18 cellular contexts compared by ENCODE assay signal in the genomic region with DNA sequence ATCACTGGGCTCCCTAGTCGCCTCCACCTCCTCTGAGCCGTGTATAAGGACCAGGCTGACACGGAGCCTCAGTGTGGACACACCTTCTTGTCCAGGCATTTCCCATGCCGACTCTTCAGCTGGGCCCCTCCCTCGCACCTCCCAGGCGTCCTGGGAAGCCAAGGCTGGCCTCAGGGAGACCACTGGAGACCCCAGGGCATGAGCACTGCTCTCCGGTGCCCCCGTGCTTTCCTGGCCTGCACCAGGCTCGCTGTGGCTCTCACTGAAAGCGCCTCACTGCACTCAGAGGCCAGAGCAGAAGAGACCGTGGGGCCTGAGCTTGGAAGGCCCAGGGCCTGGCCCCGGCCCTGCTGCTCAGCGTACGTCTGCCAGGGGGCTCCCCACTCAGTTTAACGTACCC. TPM values are rescaled to one million over a fixed set of nuclear protein-coding genes. Genes with fewer than 3 reads are reported as not detected.
DNase-seq lines count a peak whose midpoint lies in the region; ATAC-seq and TF ChIP-seq lines count a peak whose summit lies in the region.
"Had no signal": no experiment of that assay in that cellular context is flagged by ENCODE, and none has a peak within 500 bp of the region (broad histone marks: within the 10 kb centered on the region; RNA-seq: fewer than 3 reads in every experiment).

No MANE protein-coding gene starts in this region.

- no TSS peak for BruUV-seq in Panc1 (replicated peaks; lab: Mats Ljungman, UMichigan)

- no peak overlapping the region for H3K4me3 Mint-ChIP-seq in activated CD8-positive, alpha-beta memory T cell treated with anti-CD3 and anti-CD28 coated beads, Interleukin-2, amount 10 ng/mL, durations not matched to agents 7 days and 5 days
- H3K4me3 Mint-ChIP-seq: HFFc6 had no signal

- in situ Hi-C loops in Panc1 (cut with HindIII; ENCODE audit: low pct_unique_long_range_greater_than_20kb, low sequenced_read_pairs) = no loop called here
- in situ Hi-C loops in GM13976 (cut with MboI; ENCODE audit: low sequenced_read_pairs, unreplicated experiment) = no loop called here

- CTCF ChIA-PET in activated CD8-positive, alpha-beta memory T cell treated with anti-CD3 and anti-CD28 coated beads, Interleukin-2, amount 10 ng/mL, durations not matched to agents 7 days and 5 days (lab: Charles Lee) = interaction anchor here (1.5 kb wide), 1 partner anchor 10 kb away, joined by 6 read pairs; no protein-coding TSS in a partner anchor
- CTCF ChIA-PET in Panc1 (lab: Charles Lee) = no interaction called here

- H3K36me3 ChIP-seq in Panc1 (ENCODE audit: control insufficient read depth, insufficient read depth, low read length) (no peaks in the 10 kb centered on the region), adrenal gland (replicated peaks in 1 of 2) (no peaks in the 10 kb centered on the region)
- H3K36me3 ChIP-seq: MG63 had no signal

- H3K4me1 ChIP-seq in Panc1 (ENCODE audit: control insufficient read depth, insufficient read depth, low read length) = no peaks in the 10 kb centered on the region
- no peaks in the 10 kb centered on the region for H3K4me1 ChIP-seq in adrenal gland (replicated peaks in 1 of 2)

- no peak for ATAC-seq in activated CD8-positive, alpha-beta memory T cell treated with anti-CD3 and anti-CD28 coated beads, Interleukin-2, amount 10 ng/mL, durations not matched to agents 7 days and 5 days
- peak; percentile 35; the same call in 1 of the 2 replicates for ATAC-seq in Panc1
- ATAC-seq in HG03196 (IDR thresholded peaks at IDR 0.05; ENCODE audit: unreplicated experiment) = no peak

- POLR2A ChIA-PET in Panc1 (lab: Charles Lee) = no interaction called here

- peak; percentile 45 for DNase-seq in activated CD8-positive, alpha-beta memory T cell treated with anti-CD3 and anti-CD28 coated beads, Interleukin-2, amount 50 U/mL, for 48 hours
- DNase-seq in activated CD8-positive, alpha-beta memory T cell treated with anti-CD3 and anti-CD28 coated beads, Interleukin-2, amount 10 ng/mL, durations not matched to agents 7 days and 5 days = no peak
- DNase-seq in Panc1 (ENCODE audit: low read depth, low spot score) = no peak
- peak; percentile 52 for DNase-seq in islet precursor cell
- DNase-seq in posterior vena cava (ENCODE audit: low spot score) = peak; percentile 57
- DNase-seq in GM13976 (ENCODE audit: low spot score) = no peak
- DNase-seq in adrenal gland = no peak
- DNase-seq: 8988T, GF-D8, GM23248, HFFc6, MG63, NCI-H1092 treated with DMSO at 0.1 percent for 48 hours, NCI-H1694, NCI-H446 treated with DMSO at 0.1 percent for 48 hours, NCI-H748 treated with DMSO at 0.1 percent for 48 hours had no signal

- H3K4me3 ChIP-seq in Panc1 (ENCODE audit: low read depth in 2 of 2, low read length in 2 of 2) = no peak overlapping the region
- no peak overlapping the region for H3K4me3 ChIP-seq in adrenal gland
- H3K4me3 ChIP-seq: BLaER1 treated with 17β-estradiol and CSF1 and Interleukin-3, amounts not matched to agents 10 nM and 100 nM; GM23248; MG63 had no signal

- TF ChIP-seq CTCF in Panc1 (IDR thresholded peaks at IDR 0.05) = no peak
- no peak for TF ChIP-seq CTCF in GM13976 (IDR thresholded peaks at IDR 0.05; ENCODE audit: borderline replicate concordance, control extremely low read depth, extremely low read depth, insufficient read depth, missing control alignments)
- TF ChIP-seq CTCF in adrenal gland (IDR thresholded peaks at IDR 0.05) = no peak

- TF ChIP-seq POLR2A in adrenal gland (IDR thresholded peaks at IDR 0.05) = no peak

- H3K36me3 Mint-ChIP-seq in activated CD8-positive, alpha-beta memory T cell treated with anti-CD3 and anti-CD28 coated beads, Interleukin-2, amount 10 ng/mL, durations not matched to agents 7 days and 5 days = no peaks in the 10 kb centered on the region

- no peaks in the 10 kb centered on the region for H3K4me1 Mint-ChIP-seq in activated CD8-positive, alpha-beta memory T cell treated with anti-CD3 and anti-CD28 coated beads, Interleukin-2, amount 10 ng/mL, durations not matched to agents 7 days and 5 days

- H3K9me3 Mint-ChIP-seq in activated CD8-positive, alpha-beta memory T cell treated with anti-CD3 and anti-CD28 coated beads, Interleukin-2, amount 10 ng/mL, durations not matched to agents 7 days and 5 days (ENCODE audit: low read depth) = peaks cover 3% of the 10 kb centered on the region
- H3K9me3 Mint-ChIP-seq: HFFc6 had no signal

- H3K9me3 ChIP-seq in Panc1 (ENCODE audit: control insufficient read depth, insufficient read depth, low read depth, low read length) = no peaks in the 10 kb centered on the region
- H3K9me3 ChIP-seq in adrenal gland (replicated peaks in 1 of 3) = no peaks in the 10 kb centered on the region
- H3K9me3 ChIP-seq: MG63 had no signal

- H3K27ac ChIP-seq in Panc1 (ENCODE audit: low read length) (no peak overlapping the region), adrenal gland (no peak overlapping the region)
- H3K27ac ChIP-seq: BLaER1 treated with 17β-estradiol and CSF1 and Interleukin-3, amounts not matched to agents 10 nM and 100 nM; GM23248 had no signal

- no peaks in the 10 kb centered on the region for H3K27me3 ChIP-seq in Panc1 (ENCODE audit: control insufficient read depth, insufficient read depth, low read length)
- H3K27me3 ChIP-seq in adrenal gland = no peaks in the 10 kb centered on the region
- H3K27me3 ChIP-seq: BLaER1 treated with 17β-estradiol and CSF1 and Interleukin-3, amounts not matched to agents 10 nM and 100 nM; MG63 had no signal

- H3K27ac Mint-ChIP-seq in activated CD8-positive, alpha-beta memory T cell treated with anti-CD3 and anti-CD28 coated beads, Interleukin-2, amount 10 ng/mL, durations not matched to agents 7 days and 5 days = no peak overlapping the region
- H3K27ac Mint-ChIP-seq: HFFc6 had no signal

- intact Hi-C loops in Panc1 (cut with micrococcal nuclease; ENCODE audit: unreplicated experiment) = no loop called here
- intact Hi-C loops in posterior vena cava (cut with DNase I) = no loop called here
- intact Hi-C loops in adrenal gland (cut with DNase I) = no loop called here

- WGBS in adrenal gland, 4 donors = 86 to 97% (median 90%) methylated on average over 6 to 15 of the region's 15 CpGs

- H3K27me3 Mint-ChIP-seq in activated CD8-positive, alpha-beta memory T cell treated with anti-CD3 and anti-CD28 coated beads, Interleukin-2, amount 10 ng/mL, durations not matched to agents 7 days and 5 days = no peaks in the 10 kb centered on the region

RNA-seq across cellular contexts. Expression of gene LRRC27, which starts 31.4 kb away (rescaled TPM):
- 1 to 10 TPM; 5.4 to 5.8 TPM for total RNA-seq in activated CD8-positive, alpha-beta memory T cell treated with anti-CD3 and anti-CD28 coated beads, Interleukin-2, amount 10 ng/mL, durations not matched to agents 7 days and 5 days
- 15.7 TPM for total RNA-seq in Panc1 (2021; ENCODE audit: unreplicated experiment)
- 15.9 TPM for polyA plus RNA-seq in Panc1 (2012; ENCODE audit: insufficient read length)
- 1 to 10 TPM; 4.7 to 6.5 TPM for total RNA-seq in posterior vena cava
- total RNA-seq in adrenal gland = 10 to 100 TPM in 4 of 8 donors, 1 to 10 TPM in 4; 6.5 to 17.6 (median 10.5) TPM
- 10 to 100 TPM in 2 of 3 donors, 1 to 10 TPM in 1; 7.0 to 12.1 (median 10.1) TPM for polyA plus RNA-seq in adrenal gland

RNA-seq across cellular contexts. Expression of gene PWWP2B, which starts 33.6 kb away (rescaled TPM):
- 10 to 100 TPM in 1 of 2 experiments, 1 to 10 TPM in 1; 6.9 to 12.8 TPM for total RNA-seq in activated CD8-positive, alpha-beta memory T cell treated with anti-CD3 and anti-CD28 coated beads, Interleukin-2, amount 10 ng/mL, durations not matched to agents 7 days and 5 days
- total RNA-seq in Panc1 (2021; ENCODE audit: unreplicated experiment) (51.6 TPM), posterior vena cava (10 to 100 TPM; 10.4 to 16.1 TPM), adrenal gland (10 to 100 TPM; 31.6 to 75.3 (median 42.2) TPM)
- 56.2 TPM for polyA plus RNA-seq in Panc1 (2012; ENCODE audit: insufficient read length)
- polyA plus RNA-seq in adrenal gland = 10 to 100 TPM in 2 of 3 donors, 1 to 10 TPM in 1; 3.4 to 34.0 (median 33.5) TPM

RNA-seq across cellular contexts. Expression of gene STK32C, which starts 55.6 kb away (rescaled TPM):
- total RNA-seq in activated CD8-positive, alpha-beta memory T cell treated with anti-CD3 and anti-CD28 coated beads, Interleukin-2, amount 10 ng/mL, durations not matched to agents 7 days and 5 days = 10 to 100 TPM; 11.6 to 15.9 TPM
- 53.7 TPM for total RNA-seq in Panc1 (2021; ENCODE audit: unreplicated experiment)
- 74.8 TPM for polyA plus RNA-seq in Panc1 (2012; ENCODE audit: insufficient read length)
- total RNA-seq in posterior vena cava = 1 to 10 TPM; 6.3 to 9.7 TPM
- 10 to 100 TPM in 6 of 8 donors, 1 to 10 TPM in 2; 2.8 to 18.0 (median 15.9) TPM for total RNA-seq in adrenal gland
- polyA plus RNA-seq in adrenal gland = 10 to 100 TPM in 2 of 3 donors, 1 to 10 TPM in 1; 7.7 to 36.5 (median 22.8) TPM

Comparison
In these comparisons a context has a peak if more than half of its experiments do, and no peak if none do; other contexts are left out.
1. DNase-seq: peak in activated CD8-positive, alpha-beta memory T cell treated with anti-CD3 and anti-CD28 coated beads, Interleukin-2, amount 50 U/mL, for 48 hours (single experiment), islet precursor cell (single experiment) and posterior vena cava (single experiment); none in activated CD8-positive, alpha-beta memory T cell treated with anti-CD3 and anti-CD28 coated beads, Interleukin-2, amount 10 ng/mL, durations not matched to agents 7 days and 5 days (single experiment), Panc1 (single experiment), GM13976 (single experiment) and adrenal gland (0 of 7).